In the genomic region with DNA sequence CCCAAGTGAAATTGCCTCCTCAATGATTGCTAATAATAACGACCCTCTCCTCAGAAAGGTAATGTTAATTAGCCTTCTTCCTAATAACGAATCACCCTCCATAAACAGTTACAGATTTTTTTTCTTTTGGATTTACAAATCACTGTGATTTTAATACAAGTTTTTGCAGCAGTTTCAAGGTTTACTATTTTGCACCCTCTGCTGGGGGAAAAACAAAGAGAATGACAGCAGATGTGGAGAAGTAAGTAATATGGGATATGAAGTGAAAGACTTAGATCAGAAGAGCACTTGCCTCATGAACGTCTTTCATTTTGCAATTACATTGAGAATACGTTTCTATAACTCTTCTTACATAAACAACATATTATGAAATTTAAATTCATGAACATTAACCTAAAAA, we compare ENCODE assay signal across 11 cellular contexts. TPM values are rescaled to one million over a fixed set of nuclear protein-coding genes. Genes with fewer than 3 reads are reported as not detected.
DNase-seq lines count a peak whose midpoint lies in the region; ATAC-seq and TF ChIP-seq lines count a peak whose summit lies in the region.
"Had no signal": no experiment of that assay in that cellular context is flagged by ENCODE, and none has a peak within 500 bp of the region (broad histone marks: within the 10 kb centered on the region; RNA-seq: fewer than 3 reads in every experiment).

No MANE protein-coding gene starts in this region.

- peak; percentile 54 for DNase-seq in GM03348 (ENCODE audit: low spot score)
- peak; percentile 7 for DNase-seq in RKO (ENCODE audit: low spot score)
- DNase-seq in fibroblast of mammary gland (ENCODE audit: low read depth): peak; percentile 65
- DNase-seq in progenitor cell of endocrine pancreas (ENCODE audit: low spot score, unreplicated experiment): no peak
- DNase-seq: activated T-cell treated with anti-CD3 and anti-CD28 coated beads, Interleukin-2, amount 50 U/mL, for 4 hours; cerebellar nuclear complex; NCI-H1436 had no signal

- no peaks in the 10 kb centered on the region for H3K36me3 Mint-ChIP-seq in progenitor cell of endocrine pancreas (ENCODE audit: insufficient read depth)

- H3K27me3 Mint-ChIP-seq in progenitor cell of endocrine pancreas: no peaks in the 10 kb centered on the region

- H3K9me3 Mint-ChIP-seq in progenitor cell of endocrine pancreas (ENCODE audit: low read depth): no peaks in the 10 kb centered on the region
- H3K9me3 Mint-ChIP-seq: activated T-cell treated with anti-CD3 and anti-CD28 coated beads, Interleukin-2, amount 50 U/mL, for 4 hours had no signal

- ATAC-seq in GM21619 (IDR thresholded peaks at IDR 0.05; ENCODE audit: unreplicated experiment) (no peak), HG02840 (IDR thresholded peaks at IDR 0.05; ENCODE audit: low FRiP score, unreplicated experiment) (no peak), HG03139 (IDR thresholded peaks at IDR 0.05; ENCODE audit: unreplicated experiment) (no peak)
- ATAC-seq: activated T-cell treated with anti-CD3 and anti-CD28 coated beads, Interleukin-2, amount 50 U/mL, for 4 hours; Panc1 had no signal

- H3K4me1 Mint-ChIP-seq in progenitor cell of endocrine pancreas (ENCODE audit: low read depth): no peaks in the 10 kb centered on the region

- H3K4me3 ChIP-seq in fibroblast of mammary gland (ENCODE audit: control insufficient read depth, low read depth, low read length): no peak overlapping the region

- H3K4me3 Mint-ChIP-seq in progenitor cell of endocrine pancreas (ENCODE audit: low read depth): no peak overlapping the region
- H3K4me3 Mint-ChIP-seq: activated T-cell treated with anti-CD3 and anti-CD28 coated beads, Interleukin-2, amount 50 U/mL, for 4 hours had no signal

- TF ChIP-seq CTCF in fibroblast of mammary gland (conservative IDR thresholded peaks at IDR 0.05; ENCODE audit: control insufficient read depth, insufficient read depth, low read depth, low read length): peak; percentile 58
- peak; percentile 41 for TF ChIP-seq CTCF in progenitor cell of endocrine pancreas (IDR thresholded peaks at IDR 0.05; ENCODE audit: unreplicated experiment)

- no peak overlapping the region for H3K27ac Mint-ChIP-seq in progenitor cell of endocrine pancreas

RNA-seq across cellular contexts. Expression of a gene that starts 16.1 kb away (rescaled TPM):
- 11.3 and 12.7 TPM in 2 replicates for total RNA-seq in progenitor cell of endocrine pancreas
- total RNA-seq: activated T-cell treated with anti-CD3 and anti-CD28 coated beads, Interleukin-2, amount 50 U/mL, for 4 hours had no signal
